8 cellular contexts compared by ENCODE assay signal in genomic region chr3:8963137-8963853, GRCh38. TPM values are rescaled to one million over a fixed set of nuclear protein-coding genes. Genes with fewer than 3 reads are reported as not detected.
DNase-seq lines count a peak whose midpoint lies in the region; ATAC-seq, FAIRE-seq and TF ChIP-seq lines count a peak whose summit lies in the region.

Gene RAD18 (minus strand): TSS chr3:8963472. CDS start chr3:8963385, 87 bp downstream.

- H4K20me1 ChIP-seq in mammary epithelial cell (ENCODE audit: insufficient read depth, low read length), result no peaks in the 10 kb centered on the region

- ATAC-seq in GM18873 (IDR thresholded peaks at IDR 0.05; ENCODE audit: low FRiP score, unreplicated experiment), result peak; percentile 87
- ATAC-seq in HG03135 (IDR thresholded peaks at IDR 0.05; ENCODE audit: unreplicated experiment), result peak; percentile 87

- H3K27ac ChIP-seq in VCaP, result peak within 1 kb of the TSS; percentile 88
- peak within 1 kb of the TSS; percentile 87 for H3K27ac ChIP-seq in mammary epithelial cell (ENCODE audit: insufficient read depth, low read depth, low read length)
- peak within 1 kb of the TSS; percentile 87 to 92 for H3K27ac ChIP-seq in small intestine (ENCODE audit: low read depth in 1 of 2, low read length in 1 of 2)

- H3K9me3 ChIP-seq in mammary epithelial cell (replicated peaks; ENCODE audit: insufficient read depth, low read length) (no peaks in the 10 kb centered on the region), small intestine (ENCODE audit: control insufficient read depth, low read depth) (no peaks in the 10 kb centered on the region)

- CTCF ChIA-PET in AG04449 (lab: Yijun Ruan, JAX) (interaction anchor here (0.6 to 4.3 kb wide), 9 partner anchors 8 to 340 kb away, joined by 3 to 24 read pairs (median 4); partner anchors contain the start of gene OXTR), mammary epithelial cell (lab: Charles Lee; ENCODE audit: low non-redundant PET) (interaction anchor here (0.6 kb wide), 1 partner anchor 338 kb away, joined by 5 read pairs; no protein-coding TSS in a partner anchor)

- POLR2A ChIA-PET in AG04449 (lab: Yijun Ruan, JAX), result no interaction called here

- FAIRE-seq in small intestine (lab: Jason Lieb, UNC), result no peak

- H3K4me1 ChIP-seq in mammary epithelial cell (ENCODE audit: insufficient read depth, low read length), result peaks cover 38% of the 10 kb centered on the region
- H3K4me1 ChIP-seq in small intestine (ENCODE audit: control insufficient read depth in 2 of 2, insufficient read depth in 1 of 2, low read depth in 1 of 2, low read length in 1 of 2), result peaks cover 6% of the 10 kb centered on the region in 2 donors

- H3K79me2 ChIP-seq in mammary epithelial cell (ENCODE audit: insufficient read depth, low read length), result peaks cover 50% of the 10 kb centered on the region

- in situ Hi-C loops in mammary epithelial cell (cut with MboI; ENCODE audit: low sequenced_read_pairs in 2 of 2), result no loop called here

- H2AFZ ChIP-seq in mammary epithelial cell (ENCODE audit: low read depth, low read length), result peak within 1 kb of the TSS; percentile 88

- DNase-seq in AG04449 (ENCODE audit: low read depth, low spot score) (peak; percentile 40), NCI-H2227 (lab: John Stamatoyannopoulos, UW; ENCODE audit: unreplicated experiment) (peak; percentile 91), mammary epithelial cell (peak; percentile 86), iPS-NIHi11 (ENCODE audit: low spot score) (peak; percentile 95), small intestine (peak; percentile 91)

- no peaks in the 10 kb centered on the region for H3K27me3 ChIP-seq in mammary epithelial cell (ENCODE audit: insufficient read depth, low read length)
- H3K27me3 ChIP-seq in small intestine (ENCODE audit: control insufficient read depth in 2 of 2, insufficient read depth in 2 of 2, low read length in 2 of 2), result no peaks in the 10 kb centered on the region

- peak within 1 kb of the TSS; percentile 87 for H3K4me3 ChIP-seq in AG04449 (ENCODE audit: low read depth, low read length)
- peak within 1 kb of the TSS; percentile 67 to 98 (median 89) for H3K4me3 ChIP-seq in mammary epithelial cell (replicated peaks in 1 of 3; ENCODE audit: insufficient read depth in 1 of 3, low read depth in 2 of 3, low read length in 3 of 3)
- H3K4me3 ChIP-seq in small intestine (ENCODE audit: low read depth in 1 of 2, low read length in 2 of 2), result peak within 1 kb of the TSS; percentile 61 to 66

- intact Hi-C loops in mammary epithelial cell (cut with micrococcal nuclease), result loop anchor here (2.0 to 5.0 kb wide), 2 partner anchors 194 to 301 kb away; partner anchors contain the start of gene OXTR

- dilution Hi-C loops in mammary epithelial cell (cut with HindIII; ENCODE audit: low sequenced_read_pairs), result no loop called here

- TF ChIP-seq CTCF in AG04449 (IDR thresholded peaks at IDR 0.05; ENCODE audit: insufficient read depth, low read length, missing control alignments) (no peak), VCaP (conservative IDR thresholded peaks at IDR 0.05) (no peak), mammary epithelial cell (conservative IDR thresholded peaks at IDR 0.05 in 1 of 2, IDR thresholded peaks at IDR 0.05 in 1 of 2; ENCODE audit: extremely low read depth in 1 of 2, insufficient read depth in 1 of 2, low read depth in 1 of 2, low read length in 2 of 2) (no peak)

- under 1% methylated on average over 37 of the region's 45 CpGs for WGBS in mammary epithelial cell (ENCODE audit: low coverage, missing lambda C conversion rate)
- 0 to 1% (median 0%) methylated on average over 45 of the region's 45 CpGs for WGBS in small intestine, 3 donors

- H3K36me3 ChIP-seq in mammary epithelial cell (ENCODE audit: insufficient read depth, low read length) (no peaks in the 10 kb centered on the region), small intestine (ENCODE audit: control insufficient read depth in 2 of 2, insufficient read depth in 2 of 2, low read length in 2 of 2) (no peaks in the 10 kb centered on the region)

- no TSS peak for BruUV-seq in mammary epithelial cell (replicated peaks; lab: Mats Ljungman, UMichigan)

- peak within 1 kb of the TSS; percentile 80 for H3K4me2 ChIP-seq in mammary epithelial cell (ENCODE audit: insufficient read depth, low read depth, low read length)

- peak within 1 kb of the TSS; percentile 94 for H3K9ac ChIP-seq in mammary epithelial cell (ENCODE audit: insufficient read depth, low read length)

RNA-seq across cellular contexts. Expression of gene RAD18, which starts in this region (rescaled TPM):
- 10 to 100 TPM; 11.5 to 27.0 TPM for total RNA-seq in mammary epithelial cell
- polyA plus RNA-seq in mammary epithelial cell, result 18.4 TPM
- polyA minus RNA-seq in mammary epithelial cell, result 14.9 TPM
- 10 to 100 TPM in 1 of 3 donors, 1 to 10 TPM in 2; 6.2 to 16.3 (median 9.9) TPM for polyA plus RNA-seq in small intestine

Comparison
In these comparisons a context has a peak if more than half of its experiments do, and no peak if none do; other contexts are left out.
1. Peak in every context shown above with its lines: DNase-seq, ATAC-seq, H3K4me3 ChIP-seq and H3K27ac ChIP-seq.
2. DNase-seq: peak in every context shown above with its lines; median percentile 95 in iPS-NIHi11; 91 in NCI-H2227; 91 in small intestine; 86 in mammary epithelial cell; 40 in AG04449.